In genomic region chr16:68491576-68491950, GRCh38 we compare ENCODE assay signal across 24 cellular contexts. TPM values are rescaled to one million over a fixed set of nuclear protein-coding genes. Genes with fewer than 3 reads are reported as not detected.
DNase-seq lines count a peak whose midpoint lies in the region; ATAC-seq and TF ChIP-seq lines count a peak whose summit lies in the region.
"Had no signal": no experiment of that assay in that cellular context is flagged by ENCODE, and none has a peak within 500 bp of the region (broad histone marks: within the 10 kb centered on the region; RNA-seq: fewer than 3 reads in every experiment).

No MANE protein-coding gene starts in this region.

- H3K4me3 ChIP-seq in body of pancreas = no peak overlapping the region
- peak overlapping the region; percentile 1 for H3K4me3 ChIP-seq in mucosa of stomach (ENCODE audit: low read length)
- H3K4me3 ChIP-seq in right cardiac atrium (ENCODE audit: low read length) = no peak overlapping the region
- H3K4me3 ChIP-seq in right atrium auricular region = no peak overlapping the region
- H3K4me3 ChIP-seq: cardiac muscle cell had no signal

- peak overlapping the region; percentile 74 to 82 (median 80) for H3K27ac ChIP-seq in body of pancreas
- H3K27ac ChIP-seq in right cardiac atrium (ENCODE audit: low read length) = no peak overlapping the region
- no peak overlapping the region for H3K27ac ChIP-seq in right atrium auricular region
- H3K27ac ChIP-seq: 22Rv1, cardiac muscle cell had no signal

- H3K36me3 ChIP-seq in body of pancreas (replicated peaks in 1 of 2; ENCODE audit: insufficient read depth in 1 of 2, low read depth in 2 of 2) (no peaks in the 10 kb centered on the region), mucosa of stomach (ENCODE audit: control insufficient read depth, insufficient read depth, low read length) (no peaks in the 10 kb centered on the region), right atrium auricular region (no peaks in the 10 kb centered on the region)
- H3K36me3 ChIP-seq: cardiac muscle cell had no signal

- ATAC-seq in body of pancreas = no peak
- ATAC-seq in right cardiac atrium = no peak
- no peak for ATAC-seq in HG02642 (IDR thresholded peaks at IDR 0.05; ENCODE audit: poor library complexity, unreplicated experiment)
- ATAC-seq: left ventricle myocardium superior; naive thymus-derived CD8-positive, alpha-beta T cell had no signal

- TF ChIP-seq CTCF in body of pancreas (IDR thresholded peaks at IDR 0.05) (no peak), right atrium auricular region (IDR thresholded peaks at IDR 0.05) (no peak)

- H3K27me3 ChIP-seq in body of pancreas (no peaks in the 10 kb centered on the region), mucosa of stomach (ENCODE audit: control insufficient read depth, insufficient read depth, low read length) (no peaks in the 10 kb centered on the region), right cardiac atrium (ENCODE audit: control insufficient read depth, insufficient read depth) (no peaks in the 10 kb centered on the region), right atrium auricular region (no peaks in the 10 kb centered on the region)
- H3K27me3 ChIP-seq: cardiac muscle cell had no signal

- no peaks in the 10 kb centered on the region for H3K9me3 Mint-ChIP-seq in activated naive CD4-positive, alpha-beta T cell treated with anti-CD3 and anti-CD28 coated beads for 36 hours
- H3K9me3 Mint-ChIP-seq in activated naive CD4-positive, alpha-beta T cell treated with anti-CD3 and anti-CD28 coated beads, Interleukin-2, amount 10 ng/mL, durations not matched to agents 7 days and 5 days = no peaks in the 10 kb centered on the region
- no peaks in the 10 kb centered on the region for H3K9me3 Mint-ChIP-seq in activated T-cell treated with anti-CD3 and anti-CD28 coated beads, Interleukin-2, amount 50 U/mL, for 24 hours
- H3K9me3 Mint-ChIP-seq: activated CD4-positive, alpha-beta memory T cell treated with anti-CD3 and anti-CD28 coated beads for 36 hours; activated naive CD4-positive, alpha-beta T cell treated with anti-CD3 and anti-CD28 coated beads, Interleukin-2, amount 50 U/mL, for 24 hours; CD4-positive, alpha-beta memory T cell; naive thymus-derived CD8-positive, alpha-beta T cell; stimulated activated memory B cell treated with anti-CD40 and anti-IgM and Interleukin-4, amounts not matched to agents 10 μg/mL and 1 μg/mL and 100 μg/mL, for 72 hours had no signal

- H3K4me1 ChIP-seq in body of pancreas (peaks cover 48% of the 10 kb centered on the region), mucosa of stomach (ENCODE audit: control insufficient read depth, insufficient read depth, low read length) (peaks cover 64% of the 10 kb centered on the region), right cardiac atrium (ENCODE audit: control insufficient read depth, insufficient read depth, low read length) (no peaks in the 10 kb centered on the region), right atrium auricular region (peaks cover 0 to 5% of the 10 kb centered on the region in 2 donors)

- intact Hi-C loops in activated naive CD4-positive, alpha-beta T cell treated with anti-CD3 and anti-CD28 coated beads for 36 hours (cut with micrococcal nuclease) = no loop called here
- intact Hi-C loops in body of pancreas (cut with DNase I) (no loop called here), right cardiac atrium (cut with DNase I) (no loop called here)

- peak overlapping the region; percentile 18 for H3K27ac Mint-ChIP-seq in activated naive CD4-positive, alpha-beta T cell treated with anti-CD3 and anti-CD28 coated beads for 36 hours
- no peak overlapping the region for H3K27ac Mint-ChIP-seq in activated naive CD4-positive, alpha-beta T cell treated with anti-CD3 and anti-CD28 coated beads, Interleukin-2, amount 10 ng/mL, durations not matched to agents 7 days and 5 days
- no peak overlapping the region for H3K27ac Mint-ChIP-seq in activated T-cell treated with anti-CD3 and anti-CD28 coated beads, Interleukin-2, amount 50 U/mL, for 24 hours
- H3K27ac Mint-ChIP-seq: activated CD4-positive, alpha-beta memory T cell treated with anti-CD3 and anti-CD28 coated beads for 36 hours; activated naive CD4-positive, alpha-beta T cell treated with anti-CD3 and anti-CD28 coated beads, Interleukin-2, amount 50 U/mL, for 24 hours; CD4-positive, alpha-beta memory T cell; stimulated activated memory B cell treated with anti-CD40 and anti-IgM and Interleukin-4, amounts not matched to agents 10 μg/mL and 1 μg/mL and 100 μg/mL, for 72 hours had no signal

- no peaks in the 10 kb centered on the region for H3K36me3 Mint-ChIP-seq in activated naive CD4-positive, alpha-beta T cell treated with anti-CD3 and anti-CD28 coated beads for 36 hours (ENCODE audit: low read depth)
- no peaks in the 10 kb centered on the region for H3K36me3 Mint-ChIP-seq in activated naive CD4-positive, alpha-beta T cell treated with anti-CD3 and anti-CD28 coated beads, Interleukin-2, amount 10 ng/mL, durations not matched to agents 7 days and 5 days
- no peaks in the 10 kb centered on the region for H3K36me3 Mint-ChIP-seq in activated T-cell treated with anti-CD3 and anti-CD28 coated beads, Interleukin-2, amount 50 U/mL, for 24 hours (ENCODE audit: low read depth)
- H3K36me3 Mint-ChIP-seq: activated CD4-positive, alpha-beta memory T cell treated with anti-CD3 and anti-CD28 coated beads for 36 hours; activated naive CD4-positive, alpha-beta T cell treated with anti-CD3 and anti-CD28 coated beads, Interleukin-2, amount 50 U/mL, for 24 hours; CD4-positive, alpha-beta memory T cell; naive thymus-derived CD8-positive, alpha-beta T cell; stimulated activated memory B cell treated with anti-CD40 and anti-IgM and Interleukin-4, amounts not matched to agents 10 μg/mL and 1 μg/mL and 100 μg/mL, for 72 hours had no signal

- peak overlapping the region; percentile 53 for H3K9ac ChIP-seq in mucosa of stomach (ENCODE audit: low read length)

- CTCF ChIA-PET in activated naive CD4-positive, alpha-beta T cell treated with anti-CD3 and anti-CD28 coated beads for 36 hours (lab: Charles Lee) = no interaction called here
- CTCF ChIA-PET in activated naive CD4-positive, alpha-beta T cell treated with anti-CD3 and anti-CD28 coated beads, Interleukin-2, amount 10 ng/mL, durations not matched to agents 7 days and 5 days (lab: Charles Lee) = no interaction called here

- DNase-seq in activated naive CD4-positive, alpha-beta T cell treated with anti-CD3 and anti-CD28 coated beads for 36 hours = no peak
- no peak for DNase-seq in activated naive CD4-positive, alpha-beta T cell treated with anti-CD3 and anti-CD28 coated beads, Interleukin-2, amount 10 ng/mL, durations not matched to agents 7 days and 5 days
- DNase-seq in body of pancreas (no peak), right cardiac atrium (no peak), right atrium auricular region (ENCODE audit: low spot score) (no peak)
- no peak for DNase-seq in activated T-cell treated with anti-CD3 and anti-CD28 coated beads, Interleukin-2, amount 50 U/mL, for 24 hours
- DNase-seq: activated CD4-positive, alpha-beta memory T cell treated with anti-CD3 and anti-CD28 coated beads for 36 hours; activated CD8-positive, alpha-beta memory T cell treated with anti-CD3 and anti-CD28 coated beads, Interleukin-2, amount 50 U/mL, for 4 hours; CD4-positive, alpha-beta memory T cell; cortex of kidney; left ventricle myocardium superior; naive thymus-derived CD8-positive, alpha-beta T cell; NCI-H1048; NCI-H1694 treated with DMSO at 0.1 percent for 48 hours; NCI-H2171; retina; stimulated activated CD4-positive, alpha-beta T cell treated with anti-CD3 and anti-CD28 coated beads, Interleukin-4, amount 100 ng/mL, for 24 hours had no signal

- no peak overlapping the region for H3K4me3 Mint-ChIP-seq in activated naive CD4-positive, alpha-beta T cell treated with anti-CD3 and anti-CD28 coated beads for 36 hours
- no peak overlapping the region for H3K4me3 Mint-ChIP-seq in activated naive CD4-positive, alpha-beta T cell treated with anti-CD3 and anti-CD28 coated beads, Interleukin-2, amount 10 ng/mL, durations not matched to agents 7 days and 5 days
- H3K4me3 Mint-ChIP-seq in activated T-cell treated with anti-CD3 and anti-CD28 coated beads, Interleukin-2, amount 50 U/mL, for 24 hours = no peak overlapping the region
- H3K4me3 Mint-ChIP-seq: activated CD4-positive, alpha-beta memory T cell treated with anti-CD3 and anti-CD28 coated beads for 36 hours; activated naive CD4-positive, alpha-beta T cell treated with anti-CD3 and anti-CD28 coated beads, Interleukin-2, amount 50 U/mL, for 24 hours; CD4-positive, alpha-beta memory T cell; mesothelial cell of epicardium; naive thymus-derived CD8-positive, alpha-beta T cell; stimulated activated memory B cell treated with anti-CD40 and anti-IgM and Interleukin-4, amounts not matched to agents 10 μg/mL and 1 μg/mL and 100 μg/mL, for 72 hours had no signal

- H3K9me3 ChIP-seq in body of pancreas (no peaks in the 10 kb centered on the region), mucosa of stomach (ENCODE audit: control insufficient read depth, low read length) (no peaks in the 10 kb centered on the region), right cardiac atrium (ENCODE audit: control insufficient read depth, low read length) (no peaks in the 10 kb centered on the region), right atrium auricular region (no peaks in the 10 kb centered on the region)

- no peak for TF ChIP-seq POLR2A in body of pancreas (IDR thresholded peaks at IDR 0.05)

- no peaks in the 10 kb centered on the region for H3K4me1 Mint-ChIP-seq in activated naive CD4-positive, alpha-beta T cell treated with anti-CD3 and anti-CD28 coated beads for 36 hours (ENCODE audit: low read depth)
- no peaks in the 10 kb centered on the region for H3K4me1 Mint-ChIP-seq in activated naive CD4-positive, alpha-beta T cell treated with anti-CD3 and anti-CD28 coated beads, Interleukin-2, amount 10 ng/mL, durations not matched to agents 7 days and 5 days
- no peaks in the 10 kb centered on the region for H3K4me1 Mint-ChIP-seq in activated T-cell treated with anti-CD3 and anti-CD28 coated beads, Interleukin-2, amount 50 U/mL, for 24 hours (ENCODE audit: low read depth)

- H3K27me3 Mint-ChIP-seq in activated naive CD4-positive, alpha-beta T cell treated with anti-CD3 and anti-CD28 coated beads for 36 hours (ENCODE audit: low read depth) = no peaks in the 10 kb centered on the region
- peaks cover 36% of the 10 kb centered on the region for H3K27me3 Mint-ChIP-seq in activated naive CD4-positive, alpha-beta T cell treated with anti-CD3 and anti-CD28 coated beads, Interleukin-2, amount 10 ng/mL, durations not matched to agents 7 days and 5 days
- peaks cover 2% of the 10 kb centered on the region for H3K27me3 Mint-ChIP-seq in activated T-cell treated with anti-CD3 and anti-CD28 coated beads, Interleukin-2, amount 50 U/mL, for 24 hours
- H3K27me3 Mint-ChIP-seq: activated CD4-positive, alpha-beta memory T cell treated with anti-CD3 and anti-CD28 coated beads for 36 hours; activated naive CD4-positive, alpha-beta T cell treated with anti-CD3 and anti-CD28 coated beads, Interleukin-2, amount 50 U/mL, for 24 hours had no signal

- WGBS in body of pancreas, 2 donors = 79 to 81% methylated on average over 12 of the region's 14 CpGs
- 82% methylated on average over 14 of the region's 14 CpGs for WGBS in right cardiac atrium

RNA-seq across cellular contexts. Expression of gene SMPD3, which starts 43.3 kb away (rescaled TPM):
- under 1 TPM; 0.40 to 0.67 TPM for total RNA-seq in activated naive CD4-positive, alpha-beta T cell treated with anti-CD3 and anti-CD28 coated beads for 36 hours
- total RNA-seq in body of pancreas (1 to 10 TPM; 1.3 to 4.6 TPM), right cardiac atrium (under 1 TPM; 0.17 to 0.94 (median 0.51) TPM), right atrium auricular region (1 to 10 TPM; 3.0 to 4.4 TPM)
- 0.14 TPM for polyA plus RNA-seq in right cardiac atrium

RNA-seq across cellular contexts. Expression of gene ZFP90, which starts 47.5 kb away (rescaled TPM):
- total RNA-seq in activated naive CD4-positive, alpha-beta T cell treated with anti-CD3 and anti-CD28 coated beads for 36 hours = 10 to 100 TPM; 27.5 to 30.2 TPM
- total RNA-seq in body of pancreas (10 to 100 TPM; 13.7 to 34.9 TPM), right cardiac atrium (10 to 100 TPM; 12.2 to 14.3 (median 12.5) TPM), right atrium auricular region (10 to 100 TPM in 1 of 2 donors, 1 to 10 TPM in 1; 9.1 to 20.0 TPM)
- 8.4 TPM for polyA plus RNA-seq in right cardiac atrium

Comparison
In these comparisons a context has a peak if more than half of its experiments do, and no peak if none do; other contexts are left out.
1. H3K27ac ChIP-seq: peak in body of pancreas (4 of 4); none in right cardiac atrium (single experiment) and right atrium auricular region (0 of 2).